In the genomic region with DNA sequence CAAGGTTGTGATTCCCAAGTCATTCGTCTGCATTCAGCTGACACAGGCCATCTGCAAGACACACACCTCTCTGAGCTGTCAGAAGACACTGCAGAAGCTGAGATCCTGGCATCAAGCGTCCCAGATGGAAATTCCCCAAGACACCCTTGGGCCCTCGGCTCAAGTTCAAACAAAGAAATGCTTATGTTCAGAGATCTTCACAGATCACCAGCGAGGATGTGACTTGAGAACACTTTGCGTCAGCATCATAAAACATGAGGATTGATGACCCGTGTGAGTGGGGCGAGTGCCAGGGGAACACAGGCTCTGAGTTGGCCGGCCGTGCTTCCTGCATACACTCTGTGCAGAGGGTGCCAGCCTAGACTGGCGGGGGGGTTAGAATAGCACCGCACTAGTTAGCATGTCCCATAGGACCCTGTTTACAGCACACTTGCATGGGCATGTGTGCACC, we compare ENCODE assay signal across 1 cellular context.
TF ChIP-seq lines count a peak whose summit lies in the region.

No MANE protein-coding gene starts in this region.

TF ChIP-seq in GM12878, 131 proteins besides CTCF, POLR2A, EP300 and RAD21 (continued from another document):
- TF ChIP-seq CUX1 (IDR thresholded peaks at IDR 0.05; ENCODE audit: insufficient replicate concordance, low read depth, low read length) = no peak
- no peak for TF ChIP-seq RB1 (IDR thresholded peaks at IDR 0.05; ENCODE audit: borderline replicate concordance)
- no peak for TF ChIP-seq GABPA (IDR thresholded peaks at IDR 0.05; ENCODE audit: low read depth)
- no peak for TF ChIP-seq HCFC1 (IDR thresholded peaks at IDR 0.05; ENCODE audit: low read length)
- TF ChIP-seq SUPT20H (IDR thresholded peaks at IDR 0.05; ENCODE audit: borderline replicate concordance, control insufficient read depth, low read depth, low read length) = no peak
TF ChIP-seq in GM12878: peak in this region for 0.
